ENCODE assay signal across 17 cellular contexts in the genomic region with DNA sequence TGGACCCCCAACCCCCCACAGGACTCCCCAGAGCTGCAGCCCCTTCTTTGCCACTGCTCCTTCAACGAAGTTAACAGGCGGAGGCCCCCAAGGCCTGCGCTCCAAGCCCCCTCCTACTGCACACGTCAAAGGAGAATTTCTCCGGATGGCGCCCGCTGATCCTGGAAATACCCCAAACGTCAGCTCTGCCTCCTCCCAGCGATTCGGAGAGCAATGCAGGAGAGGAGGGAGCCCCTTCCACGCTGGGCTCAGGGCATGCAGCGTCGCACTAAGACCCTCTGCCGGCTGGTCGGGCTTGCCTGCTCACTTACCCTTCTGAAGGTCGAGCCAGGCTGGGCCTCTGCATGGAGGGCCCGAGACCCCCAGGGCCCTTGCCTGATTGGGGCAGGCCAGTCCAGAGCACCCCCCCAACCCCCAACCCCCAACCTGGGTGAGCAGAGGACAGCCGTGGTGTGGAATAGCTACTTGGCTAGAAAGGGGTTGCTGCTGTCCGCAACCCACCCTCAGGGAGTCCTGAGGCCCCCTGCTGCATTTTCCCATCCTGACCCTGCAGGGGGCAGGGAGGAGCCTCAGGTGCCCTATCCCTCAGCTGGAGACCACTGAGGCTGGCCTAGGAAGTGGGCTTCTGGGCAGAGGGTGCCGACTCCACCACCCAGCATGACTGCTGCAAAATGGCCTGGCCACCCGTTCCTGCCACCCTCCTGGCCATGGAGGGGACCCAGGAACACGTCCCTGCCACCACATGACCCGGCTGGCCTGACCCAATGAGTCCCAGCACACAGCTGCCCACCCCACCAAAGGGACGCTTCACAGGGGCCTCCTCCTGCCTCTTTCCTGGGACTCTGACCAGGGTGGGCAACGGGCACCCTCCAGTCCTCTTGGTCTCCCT. TPM values are rescaled to one million over a fixed set of nuclear protein-coding genes. Genes with fewer than 3 reads are reported as not detected.
A peak's percentile ranks its signal among the peaks of the same experiment; 100 is the strongest.
DNase-seq lines count a peak whose midpoint lies in the region; ATAC-seq, FAIRE-seq and TF ChIP-seq lines count a peak whose summit lies in the region.
"Had no signal": no experiment of that assay in that cellular context is flagged by ENCODE, and none has a peak within 500 bp of the region (broad histone marks: within the 10 kb centered on the region; RNA-seq: fewer than 3 reads in every experiment).

No MANE protein-coding gene starts in this region.

- no TSS peak for BruUV-seq in HepG2 (replicated peaks; lab: Mats Ljungman, UMichigan)

- H3K9ac ChIP-seq in HepG2 (ENCODE audit: insufficient read depth, low read depth, low read length) = peak overlapping the region; percentile 57
- no peak overlapping the region for H3K9ac ChIP-seq in mesenchymal stem cell (ENCODE audit: low read length)

- no peak overlapping the region for H4K91ac ChIP-seq in mesenchymal stem cell (ENCODE audit: low read length)

- H4K20me1 ChIP-seq in HepG2 (ENCODE audit: insufficient read depth, low read length) = no peaks in the 10 kb centered on the region

- H2AFZ ChIP-seq in HepG2 (ENCODE audit: low read length) (no peak overlapping the region), mesenchymal stem cell (ENCODE audit: low read depth, low read length) (no peak overlapping the region)

- H3K4me3 ChIP-seq in heart left ventricle (no peak overlapping the region), HepG2 (replicated peaks in 1 of 3; ENCODE audit: insufficient read depth in 1 of 3, low read depth in 2 of 3, low read length in 3 of 3) (peak overlapping the region; percentile 43 to 78 (median 62); a peak in 5 of 6 replicates), left lung (no peak overlapping the region), mesenchymal stem cell (ENCODE audit: insufficient read depth in 1 of 2, low read depth in 1 of 2, low read length in 2 of 2) (no peak overlapping the region)
- H3K4me3 ChIP-seq: SJSA1 had no signal

- no peaks in the 10 kb centered on the region for H3K36me3 ChIP-seq in heart left ventricle
- H3K36me3 ChIP-seq in HepG2 (replicated peaks in 1 of 2; ENCODE audit: control insufficient read depth in 1 of 2, insufficient read depth in 2 of 2, low read length in 2 of 2) = no peaks in the 10 kb centered on the region
- no peaks in the 10 kb centered on the region for H3K36me3 ChIP-seq in left lung
- H3K36me3 ChIP-seq in mesenchymal stem cell (ENCODE audit: control insufficient read depth in 1 of 2, insufficient read depth in 2 of 2, low read depth in 1 of 2, low read length in 2 of 2) = no peaks in the 10 kb centered on the region
- H3K36me3 ChIP-seq: ascending aorta, SJSA1, tibial artery had no signal

- in situ Hi-C loops in HepG2 (cut with HindIII; ENCODE audit: extremely low pct_ligation_motif_present, low pct_unique_long_range_greater_than_20kb) = no loop called here

- H3K79me1 ChIP-seq in mesenchymal stem cell (replicated peaks; ENCODE audit: low read length, poor library complexity, severe bottlenecking) = no peaks in the 10 kb centered on the region

- no peak overlapping the region for H2BK5ac ChIP-seq in mesenchymal stem cell (ENCODE audit: low read depth, low read length, poor library complexity, severe bottlenecking)

- FAIRE-seq in HepG2 (lab: Jason Lieb, UNC) = no peak

- H2BK15ac ChIP-seq in mesenchymal stem cell (ENCODE audit: low read depth, poor library complexity, severe bottlenecking) = no peak overlapping the region

- TF ChIP-seq POLR2A in heart left ventricle (IDR thresholded peaks at IDR 0.05) (no peak), HepG2 (IDR thresholded peaks at IDR 0.05; ENCODE audit: insufficient read depth in 1 of 2, low read depth in 2 of 2, low read length in 2 of 2) (no peak)

- peaks cover 0 to 12% (median 0%) of the 10 kb centered on the region in 12 donors for H3K4me1 ChIP-seq in heart left ventricle
- peaks cover 91% of the 10 kb centered on the region for H3K4me1 ChIP-seq in HepG2 (ENCODE audit: insufficient read depth, low read length)
- H3K4me1 ChIP-seq in left lung = peaks cover 0 to 7% of the 10 kb centered on the region in 2 donors
- H3K4me1 ChIP-seq in mesenchymal stem cell (ENCODE audit: control insufficient read depth, insufficient read depth, low read depth, low read length) = peaks cover 9% of the 10 kb centered on the region
- H3K4me1 ChIP-seq: ascending aorta, SJSA1 had no signal

- no peak for TF ChIP-seq RAD21 in HepG2 (CRISPR knock-in tag; IDR thresholded peaks at IDR 0.05)

- intact Hi-C loops in Right ventricle myocardium inferior (cut with DNase I) = no loop called here
- intact Hi-C loops in heart left ventricle (cut with DNase I) = no loop called here
- intact Hi-C loops in HepG2 (cut with micrococcal nuclease; ENCODE audit: unreplicated experiment) = no loop called here
- intact Hi-C loops in left lung (cut with DNase I) = no loop called here

- no peak overlapping the region for H4K8ac ChIP-seq in mesenchymal stem cell (ENCODE audit: low read length)

- no peak for TF ChIP-seq CTCF in heart left ventricle (IDR thresholded peaks at IDR 0.05)
- TF ChIP-seq CTCF in HepG2 (CRISPR knock-in tag; IDR thresholded peaks at IDR 0.05) = peak; percentile 57
- TF ChIP-seq CTCF in left lung (IDR thresholded peaks at IDR 0.05) = no peak

- no peak for TF ChIP-seq EP300 in HepG2 (IDR thresholded peaks at IDR 0.05; ENCODE audit: low read depth in 2 of 2, low read length in 2 of 2)
- TF ChIP-seq EP300 in HepG2 (CRISPR knock-in tag; IDR thresholded peaks at IDR 0.05; ENCODE audit: borderline replicate concordance) = no peak

- peaks cover 0 to 58% (median 23%) of the 10 kb centered on the region in 9 donors for H3K27me3 ChIP-seq in heart left ventricle
- H3K27me3 ChIP-seq in HepG2 (ENCODE audit: control insufficient read depth in 1 of 2, insufficient read depth in 2 of 2, low read length in 2 of 2) = peaks cover 0 to 23% of the 10 kb centered on the region in 2 experiments; a peak in 2 of 5 replicates
- peaks cover 18 to 65% of the 10 kb centered on the region in 2 donors for H3K27me3 ChIP-seq in left lung
- peaks cover 43 to 84% of the 10 kb centered on the region in 2 experiments for H3K27me3 ChIP-seq in mesenchymal stem cell (ENCODE audit: control insufficient read depth in 1 of 2, insufficient read depth in 1 of 2, low read length in 2 of 2)

- H2BK120ac ChIP-seq in mesenchymal stem cell (ENCODE audit: low read depth, low read length) = no peak overlapping the region

- H3K27ac ChIP-seq in heart left ventricle = no peak overlapping the region
- H3K27ac ChIP-seq in angular gyrus (ENCODE audit: low read depth, low read length) = peak overlapping the region; percentile 82
- peak overlapping the region; percentile 49 for H3K27ac ChIP-seq in HepG2 (ENCODE audit: extremely low read length, insufficient read depth, low read length)
- no peak overlapping the region for H3K27ac ChIP-seq in left lung
- no peak overlapping the region for H3K27ac ChIP-seq in mesenchymal stem cell (ENCODE audit: low read length, poor library complexity, severe bottlenecking)
- H3K27ac ChIP-seq: ascending aorta, SJSA1, tibial artery had no signal

- no peak overlapping the region for H3K23ac ChIP-seq in mesenchymal stem cell (ENCODE audit: low read length in 2 of 2)

- no peak overlapping the region for H2AK5ac ChIP-seq in mesenchymal stem cell (ENCODE audit: low read length, severe bottlenecking)

- H3K79me2 ChIP-seq in HepG2 (ENCODE audit: insufficient read depth, low read length) = no peaks in the 10 kb centered on the region

- DNase-seq in Right ventricle myocardium inferior (ENCODE audit: missing footprints) (peak; percentile 44), heart left ventricle (no peak), HepG2 (ENCODE audit: low spot score) (no peak), left lung (no peak), NCI-H2081 (lab: John Stamatoyannopoulos, UW) (no peak), mesenchymal stem cell (no peak)
- DNase-seq: activated CD4-positive, alpha-beta memory T cell treated with anti-CD3 and anti-CD28 coated beads, Interleukin-2, amount 10 ng/mL, durations not matched to agents 7 days and 5 days; activated effector memory CD4-positive, alpha-beta T cell treated with anti-CD3 and anti-CD28 coated beads, Interleukin-2, amount 50 U/mL, for 16 hours; natural killer cell; stimulated activated CD4-positive, alpha-beta T cell treated with anti-CD3 and anti-CD28 coated beads, Interleukin-1b, Interleukin-23, amount 100 ng/mL, for 48 hours; tibial artery had no signal

- H3K14ac ChIP-seq in mesenchymal stem cell (ENCODE audit: low read length in 2 of 2) = no peak overlapping the region

- ATAC-seq in Right ventricle myocardium inferior = no peak
- ATAC-seq in heart left ventricle = no peak
- ATAC-seq in HepG2 = no peak
- no peak for ATAC-seq in GM21825 (IDR thresholded peaks at IDR 0.05; ENCODE audit: unreplicated experiment)
- no peak for ATAC-seq in left lung

- H3K18ac ChIP-seq in mesenchymal stem cell (ENCODE audit: low read depth in 1 of 2, low read length in 2 of 2) = no peak overlapping the region

- CTCF ChIA-PET in HepG2 (lab: Yijun Ruan, JAX; ENCODE audit: low intra/inter-chr PET ratio, low total read pairs) = no interaction called here

- H3K4me2 ChIP-seq in HepG2 (ENCODE audit: low read depth, low read length) = peak overlapping the region; percentile 77
- H3K4me2 ChIP-seq in mesenchymal stem cell (ENCODE audit: low read length, poor library complexity, severe bottlenecking) = no peak overlapping the region

- no peak overlapping the region for H3K4ac ChIP-seq in mesenchymal stem cell (ENCODE audit: low read depth in 1 of 2, low read length in 2 of 2)

- no peak overlapping the region for H2BK12ac ChIP-seq in mesenchymal stem cell (ENCODE audit: low read length in 2 of 2)

- POLR2A ChIA-PET in HepG2 (lab: Yijun Ruan, JAX) = interaction anchor here (0.6 to 1.2 kb wide), 2 partner anchors 10 to 14 kb away, joined by 3 to 7 read pairs; no protein-coding TSS in a partner anchor

- WGBS in heart left ventricle, 4 donors = 60 to 66% (median 65%) methylated on average over 14 to 25 of the region's 25 CpGs
- 74% methylated on average over 10 of the region's 25 CpGs for WGBS in HepG2 (ENCODE audit: low lambda C conversion rate)
- 73% methylated on average over 21 of the region's 25 CpGs for WGBS in mesenchymal stem cell

- H3K9me3 ChIP-seq in heart left ventricle = no peaks in the 10 kb centered on the region
- no peaks in the 10 kb centered on the region for H3K9me3 ChIP-seq in HepG2 (ENCODE audit: low read length)
- no peaks in the 10 kb centered on the region for H3K9me3 ChIP-seq in left lung
- no peaks in the 10 kb centered on the region for H3K9me3 ChIP-seq in mesenchymal stem cell (ENCODE audit: control insufficient read depth, low read length)
- H3K9me3 ChIP-seq: ascending aorta, SJSA1, tibial artery had no signal

RNA-seq across cellular contexts. Expression of a gene that starts 1.0 kb away (rescaled TPM):
- total RNA-seq in Right ventricle myocardium inferior (0.14 TPM), heart left ventricle (under 1 TPM in 6 of 9 donors, not detected in 3; 0.07 to 0.35 (median 0.16) TPM), HepG2 (2016; rRNA removed; fragmentation: Illumina TruSeq; extraction: Trizol) (1.1 and 1.5 TPM in 2 replicates), left lung (under 1 TPM in 1 of 2 donors, not detected in 1; 0.18 TPM)
- polyA plus RNA-seq in heart left ventricle (under 1 TPM; 0.01 to 0.08 TPM), HepG2 (2011; rRNA removed) (2.3 and 4.0 TPM in 2 replicates)
- total RNA-seq in HepG2 (2016; cell fraction: cytosol; rRNA removed; fragmentation: Illumina TruSeq; extraction: Trizol; ENCODE audit: low read depth) = 0.30 and 0.35 TPM in 2 replicates
- 0.62 and 1.7 TPM in 2 replicates for total RNA-seq in HepG2 (2016; cell fraction: insoluble cytoplasmic fraction; rRNA removed; fragmentation: Illumina TruSeq; extraction: Trizol)
- total RNA-seq in HepG2 (2016; cell fraction: membrane; rRNA removed; fragmentation: Illumina TruSeq; extraction: Trizol) = 1.3 and 1.6 TPM in 2 replicates
- 2.9 and 3.0 TPM in 2 replicates for total RNA-seq in HepG2 (2016; cell fraction: nucleus; rRNA removed; fragmentation: Illumina TruSeq; extraction: Trizol)
- 1.5 and 2.5 TPM in 2 replicates for polyA plus RNA-seq in HepG2 (2011; cell fraction: cytosol; rRNA removed)
- polyA plus RNA-seq in HepG2 (2011; cell fraction: nucleus; rRNA removed) = 8.9 and 11.7 TPM in 2 replicates
- polyA plus RNA-seq in HepG2 (2012) = 5.0 and 8.8 TPM in 2 replicates
- 0.29 and 0.54 TPM in 2 replicates for polyA plus RNA-seq in HepG2 (2016; cell fraction: cytosol; fragmentation: Illumina TruSeq; extraction: Trizol; ENCODE audit: low read depth)
- polyA plus RNA-seq in HepG2 (2016; cell fraction: insoluble cytoplasmic fraction; fragmentation: Illumina TruSeq; extraction: Trizol; ENCODE audit: low read depth) = 0.86 and 1.1 TPM in 2 replicates
- 0.66 and 0.84 TPM in 2 replicates for polyA plus RNA-seq in HepG2 (2016; cell fraction: membrane; fragmentation: Illumina TruSeq; extraction: Trizol; ENCODE audit: low read depth)
- polyA plus RNA-seq in HepG2 (2016; cell fraction: nucleus; fragmentation: Illumina TruSeq; extraction: Trizol; ENCODE audit: insufficient read depth, low read depth) = 2.6 and 4.2 TPM in 2 replicates
- 5.2 TPM in 1 of 2 replicates, not detected in the other for polyA minus RNA-seq in HepG2 (2011; rRNA and poly(A)+ RNA removed; ENCODE audit: low replicate concordance)
- 1.8 and 4.1 TPM in 2 replicates for polyA minus RNA-seq in HepG2 (2011; cell fraction: cytosol; rRNA and poly(A)+ RNA removed)
- polyA minus RNA-seq in HepG2 (2011; cell fraction: nucleus; rRNA and poly(A)+ RNA removed) = 9.0 and 11.7 TPM in 2 replicates
- not detected for polyA plus RNA-seq in mesenchymal stem cell (2013, experiment 1 of 2)
- polyA plus RNA-seq in mesenchymal stem cell (2013, experiment 2 of 2) = not detected
- total RNA-seq: activated CD4-positive, alpha-beta memory T cell treated with anti-CD3 and anti-CD28 coated beads, Interleukin-2, amount 10 ng/mL, durations not matched to agents 7 days and 5 days; ascending aorta; dermis microvascular lymphatic vessel endothelial cell; natural killer cell; SJSA1 had no signal
- polyA plus RNA-seq: IgD-negative memory B cell had no signal

Comparison
In these comparisons a context has a peak if more than half of its experiments do, and no peak if none do; other contexts are left out.
1. H3K27ac ChIP-seq: peak in angular gyrus (single experiment) and HepG2 (single experiment); none in heart left ventricle (0 of 12), left lung (0 of 2) and mesenchymal stem cell (single experiment).
2. H3K4me3 ChIP-seq: peak in HepG2 (3 of 3); none in heart left ventricle (0 of 12), left lung (0 of 2) and mesenchymal stem cell (0 of 2).